8 cellular contexts compared by ENCODE assay signal in genomic region chr1:108049083-108049819, GRCh38.
A peak's percentile ranks its signal among the peaks of the same experiment; 100 is the strongest.
DNase-seq lines count a peak whose midpoint lies in the region; ATAC-seq and TF ChIP-seq lines count a peak whose summit lies in the region.

No MANE protein-coding gene starts in this region.

- H3K4me2 ChIP-seq in DOHH2 (ENCODE audit: low read length) = no peak overlapping the region

- H3K4me1 Mint-ChIP-seq in activated CD4-positive, alpha-beta memory T cell treated with anti-CD3 and anti-CD28 coated beads for 36 hours (ENCODE audit: low read depth) = peaks cover 24% of the 10 kb centered on the region

- TF ChIP-seq CTCF in DOHH2 (IDR thresholded peaks at IDR 0.05; ENCODE audit: low read depth, low read length, poor library complexity, severe bottlenecking) (peak; percentile 53), retinal pigment epithelial cell (conservative IDR thresholded peaks at IDR 0.05; ENCODE audit: low read depth, low read length) (peak; percentile 67), ascending aorta (IDR thresholded peaks at IDR 0.05) (peak in 1 of 3 experiments; percentile 12)

- H3K27me3 ChIP-seq in DOHH2 (ENCODE audit: control insufficient read depth, low read length) = no peaks in the 10 kb centered on the region
- no peaks in the 10 kb centered on the region for H3K27me3 ChIP-seq in ascending aorta

- no peaks in the 10 kb centered on the region for H3K9me2 ChIP-seq in DOHH2 (replicated peaks; ENCODE audit: control insufficient read depth, low read length)

- no peaks in the 10 kb centered on the region for H3K9me3 ChIP-seq in DOHH2 (ENCODE audit: control insufficient read depth, insufficient read depth, low read length)
- H3K9me3 ChIP-seq in ascending aorta = no peaks in the 10 kb centered on the region

- H3K4me3 ChIP-seq in DOHH2 (ENCODE audit: low read length) (no peak overlapping the region), retinal pigment epithelial cell (ENCODE audit: low read length) (no peak overlapping the region), ascending aorta (no peak overlapping the region)

- peak; percentile 76 for ATAC-seq in Right ventricle myocardium superior (ENCODE audit: poor library complexity)
- no peak for ATAC-seq in HG03097 (IDR thresholded peaks at IDR 0.05; ENCODE audit: low FRiP score, unreplicated experiment)
- ATAC-seq in HG03439 (IDR thresholded peaks at IDR 0.05; ENCODE audit: unreplicated experiment) = no peak

- in situ Hi-C loops in KBM-7 (cut with MboI; ENCODE audit: low pct_unique_long_range_greater_than_20kb, low sequenced_read_pairs) = no loop called here

- H3K9me3 Mint-ChIP-seq in activated CD4-positive, alpha-beta memory T cell treated with anti-CD3 and anti-CD28 coated beads for 36 hours = no peaks in the 10 kb centered on the region

- no peaks in the 10 kb centered on the region for H3K79me2 ChIP-seq in DOHH2 (ENCODE audit: control insufficient read depth, low read length)

- no peak overlapping the region for H3K27ac ChIP-seq in DOHH2 (ENCODE audit: low read depth, low read length)
- no peak overlapping the region for H3K27ac ChIP-seq in ascending aorta

- H3K27ac Mint-ChIP-seq in activated CD4-positive, alpha-beta memory T cell treated with anti-CD3 and anti-CD28 coated beads for 36 hours = no peak overlapping the region

- intact Hi-C loops in activated CD4-positive, alpha-beta memory T cell treated with anti-CD3 and anti-CD28 coated beads for 36 hours (cut with micrococcal nuclease) = loop anchor here (2.0 kb wide), 2 partner anchors 32 to 84 kb away; partner anchors contain the start of gene VAV3
- intact Hi-C loops in Right ventricle myocardium superior (cut with DNase I) (no loop called here), ascending aorta (cut with DNase I) (no loop called here)

- no peaks in the 10 kb centered on the region for H3K36me3 ChIP-seq in DOHH2 (ENCODE audit: control insufficient read depth, low read length)
- no peaks in the 10 kb centered on the region for H3K36me3 ChIP-seq in ascending aorta

- peaks cover 4% of the 10 kb centered on the region for H3K4me1 ChIP-seq in DOHH2 (ENCODE audit: control insufficient read depth, low read length)
- no peaks in the 10 kb centered on the region for H3K4me1 ChIP-seq in ascending aorta

- no peaks in the 10 kb centered on the region for H4K20me1 ChIP-seq in DOHH2 (ENCODE audit: control insufficient read depth, insufficient read depth, low read depth, low read length)

- no peaks in the 10 kb centered on the region for H3K36me3 Mint-ChIP-seq in activated CD4-positive, alpha-beta memory T cell treated with anti-CD3 and anti-CD28 coated beads for 36 hours

- H3K4me3 Mint-ChIP-seq in activated CD4-positive, alpha-beta memory T cell treated with anti-CD3 and anti-CD28 coated beads for 36 hours = no peak overlapping the region

- CTCF ChIA-PET in activated CD4-positive, alpha-beta memory T cell treated with anti-CD3 and anti-CD28 coated beads for 36 hours (lab: Charles Lee) = interaction anchor here (0.8 to 1.9 kb wide), 4 partner anchors 9 to 267 kb away, joined by 3 to 7 read pairs (median 4); no protein-coding TSS in a partner anchor

- no peaks in the 10 kb centered on the region for H3F3A ChIP-seq in DOHH2 (ENCODE audit: control insufficient read depth, insufficient read depth)

- DNase-seq in KBM-7 (peak; percentile 66), Right ventricle myocardium superior (peak; percentile 76), retinal pigment epithelial cell (ENCODE audit: low read depth) (no peak), ascending aorta (ENCODE audit: low spot score in 2 of 2) (no peak)
- peak; percentile 43 for DNase-seq in activated CD4-positive, alpha-beta memory T cell treated with anti-CD3 and anti-CD28 coated beads for 36 hours

- POLR2A ChIA-PET in activated CD4-positive, alpha-beta memory T cell treated with anti-CD3 and anti-CD28 coated beads for 36 hours (lab: Charles Lee) = no interaction called here

- peaks cover 6% of the 10 kb centered on the region for H3K27me3 Mint-ChIP-seq in activated CD4-positive, alpha-beta memory T cell treated with anti-CD3 and anti-CD28 coated beads for 36 hours

Comparison
In these comparisons a context has a peak if more than half of its experiments do, and no peak if none do; other contexts are left out.
1. DNase-seq: peak in KBM-7 (single experiment), activated CD4-positive, alpha-beta memory T cell treated with anti-CD3 and anti-CD28 coated beads for 36 hours (single experiment) and Right ventricle myocardium superior (single experiment); none in retinal pigment epithelial cell (single experiment) and ascending aorta (0 of 2).